Comparison of ENCODE assay signal across 9 cellular contexts in the genomic region with DNA sequence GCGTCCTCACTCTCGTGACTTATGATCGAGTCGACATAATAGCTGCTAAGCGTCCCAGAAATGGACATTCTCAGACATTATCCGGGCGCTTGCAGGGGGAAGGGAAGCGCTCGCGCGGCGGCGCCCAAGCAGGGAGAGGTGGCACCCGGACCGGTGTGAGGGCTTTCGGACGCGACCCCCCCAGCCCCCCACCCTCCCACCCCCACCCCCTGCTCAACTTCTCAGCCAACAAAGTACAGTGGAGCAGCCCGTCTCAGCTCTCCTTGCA. TPM values are rescaled to one million over a fixed set of nuclear protein-coding genes. Genes with fewer than 3 reads are reported as not detected.
DNase-seq lines count a peak whose midpoint lies in the region; ATAC-seq, FAIRE-seq and TF ChIP-seq lines count a peak whose summit lies in the region.
"Had no signal": no experiment of that assay in that cellular context is flagged by ENCODE, and none has a peak within 500 bp of the region (broad histone marks: within the 10 kb centered on the region; RNA-seq: fewer than 3 reads in every experiment).

A gene (minus strand): TSS at position 157 of the 268 bp plus-strand sequence. CDS start 89 bp downstream, at position 68.

- no peak for TF ChIP-seq CTCF in AG09309 (IDR thresholded peaks at IDR 0.05; ENCODE audit: control insufficient read depth, insufficient read depth, low read depth, low read length, missing control alignments)
- no peak for TF ChIP-seq CTCF in natural killer cell (IDR thresholded peaks at IDR 0.05)

- H3K4me1 Mint-ChIP-seq in IgD-negative memory B cell (peaks cover 0 to 5% (median 5%) of the 10 kb centered on the region in 3 donors), natural killer cell (peaks cover 18 to 20% of the 10 kb centered on the region in 2 donors)
- H3K4me1 Mint-ChIP-seq in central memory CD8-positive, alpha-beta T cell = peaks cover 16% of the 10 kb centered on the region

- peak within 1 kb of the TSS; percentile 16 for H3K4me3 ChIP-seq in AG09309 (ENCODE audit: control insufficient read depth, low read depth, low read length)

- H3K9me3 Mint-ChIP-seq in IgD-negative memory B cell (peaks cover 0 to 4% (median 0%) of the 10 kb centered on the region in 3 donors), natural killer cell (no peaks in the 10 kb centered on the region)
- no peaks in the 10 kb centered on the region for H3K9me3 Mint-ChIP-seq in central memory CD8-positive, alpha-beta T cell

- FAIRE-seq in HTR-8/SVneo (lab: Jason Lieb, UNC) = no peak
- FAIRE-seq: TTC549 had no signal

- DNase-seq in AG09309 (ENCODE audit: low read depth) (no peak), natural killer cell (no peak), HTR-8/SVneo (ENCODE audit: insufficient read length, low spot score) (no peak), posterior cingulate gyrus (no peak)
- no peak for DNase-seq in central memory CD8-positive, alpha-beta T cell (ENCODE audit: low spot score in 2 of 2)

- H3K4me3 Mint-ChIP-seq in IgD-negative memory B cell (peak within 1 kb of the TSS; percentile 74 to 93 (median 83)), natural killer cell (peak within 1 kb of the TSS; percentile 89)
- H3K4me3 Mint-ChIP-seq in central memory CD8-positive, alpha-beta T cell = peak within 1 kb of the TSS; percentile 82

- intact Hi-C loops in natural killer cell (cut with micrococcal nuclease) (no loop called here), posterior cingulate gyrus (cut with DNase I) (no loop called here)

- ATAC-seq in central memory CD8-positive, alpha-beta T cell (replicated peaks; ENCODE audit: extremely low read depth, poor library complexity, severe bottlenecking) = no peak
- ATAC-seq in natural killer cell (no peak), GM21529 (IDR thresholded peaks at IDR 0.05; ENCODE audit: unreplicated experiment) (no peak), GM21381 (IDR thresholded peaks at IDR 0.05; ENCODE audit: unreplicated experiment) (no peak)

- peaks cover under 1% of the 10 kb centered on the region for H3K36me3 Mint-ChIP-seq in IgD-negative memory B cell
- H3K36me3 Mint-ChIP-seq in central memory CD8-positive, alpha-beta T cell (ENCODE audit: insufficient read depth) = peaks cover 2% of the 10 kb centered on the region
- no peaks in the 10 kb centered on the region for H3K36me3 Mint-ChIP-seq in natural killer cell

- H3K27ac Mint-ChIP-seq in IgD-negative memory B cell (peak within 1 kb of the TSS; percentile 32 to 74 (median 71)), natural killer cell (peak within 1 kb of the TSS; percentile 35 to 84)
- no peak within 1 kb of the TSS for H3K27ac Mint-ChIP-seq in central memory CD8-positive, alpha-beta T cell (ENCODE audit: low read depth)

- peaks cover 64% of the 10 kb centered on the region for H3K27me3 Mint-ChIP-seq in IgD-negative memory B cell
- peaks cover 96% of the 10 kb centered on the region for H3K27me3 Mint-ChIP-seq in central memory CD8-positive, alpha-beta T cell
- peaks cover 81 to 86% of the 10 kb centered on the region in 2 donors for H3K27me3 Mint-ChIP-seq in natural killer cell (ENCODE audit: low read depth in 2 of 2)

RNA-seq across cellular contexts. Expression of the gene that starts here (rescaled TPM):
- not detected for polyA plus RNA-seq in IgD-negative memory B cell
- 1 to 10 TPM in 1 of 3 donors, under 1 TPM in 2; 0.12 to 1.0 (median 0.18) TPM for total RNA-seq in natural killer cell
